In the genomic region with DNA sequence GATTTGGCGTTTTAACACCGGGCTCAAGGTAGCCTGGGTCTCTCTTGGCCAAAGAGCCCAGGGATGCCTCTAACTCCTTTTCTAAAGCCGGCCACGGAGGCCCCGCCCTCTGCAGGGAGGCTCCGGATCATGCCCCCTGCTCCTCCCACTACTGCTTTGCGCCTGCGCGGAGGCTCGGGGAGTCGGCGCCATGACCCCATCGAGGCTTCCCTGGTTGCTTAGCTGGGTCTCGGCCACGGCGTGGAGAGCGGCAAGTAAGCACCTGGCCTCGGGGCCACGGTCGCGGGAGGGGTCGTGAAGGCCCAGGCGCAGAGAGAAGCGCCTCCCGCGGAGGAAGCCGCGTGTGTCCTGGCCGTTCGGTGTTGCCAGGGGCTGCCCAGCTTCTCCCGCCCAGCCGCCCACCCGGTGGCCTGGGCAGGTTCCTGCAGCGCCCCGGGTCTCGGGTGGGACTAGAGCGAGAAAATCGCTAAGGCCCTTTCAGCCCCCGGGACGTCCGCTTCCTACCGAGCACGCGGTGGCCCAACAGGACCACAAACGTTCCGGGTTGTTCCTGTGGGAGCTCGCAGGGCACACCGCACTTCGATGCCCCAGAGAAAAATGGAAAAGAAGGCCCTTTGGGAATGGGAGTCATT, we compare ENCODE assay signal across 8 cellular contexts. TPM values are rescaled to one million over a fixed set of nuclear protein-coding genes. Genes with fewer than 3 reads are reported as not detected.
DNase-seq lines count a peak whose midpoint lies in the region; ATAC-seq, FAIRE-seq and TF ChIP-seq lines count a peak whose summit lies in the region.

Gene SDHAF4 (plus strand): TSS at position 180 of the 632 bp plus-strand sequence. CDS start 11 bp downstream, at position 191.

- peak; percentile 19 for FAIRE-seq in H1 (lab: Jason Lieb, UNC)

- peak within 1 kb of the TSS; percentile 65 for H3K4ac ChIP-seq in H1 (replicated peaks; ENCODE audit: insufficient read length, low read depth, low read length)
- H3K4ac ChIP-seq in mesendoderm (ENCODE audit: low read depth, low read length), result peak within 1 kb of the TSS; percentile 28

- no peak within 1 kb of the TSS for H3K23ac ChIP-seq in H1 (ENCODE audit: insufficient read length)
- H3K23ac ChIP-seq in mesendoderm (ENCODE audit: low read length), result no peak within 1 kb of the TSS

- peak; percentile 94 to 96 for DNase-seq in Caco-2
- peak; percentile 80 for DNase-seq in HT1080 (ENCODE audit: low read depth)
- peak; percentile 76 to 81 for DNase-seq in NOMO-1 (lab: John Stamatoyannopoulos, UW; ENCODE audit: unreplicated experiment in 2 of 2)
- DNase-seq in activated CD8-positive, alpha-beta memory T cell treated with anti-CD3 and anti-CD28 coated beads for 48 hours (ENCODE audit: low read depth in 2 of 3, low spot score in 2 of 3), result peak; percentile 78 to 81 (median 78)
- DNase-seq in H1 (ENCODE audit: low read depth in 1 of 2, low spot score in 2 of 2), result peak; percentile 78 to 97
- DNase-seq in mesendoderm, result peak; percentile 93
- DNase-seq in stimulated activated CD8-positive, alpha-beta memory T cell treated with anti-CD3 and anti-CD28 coated beads, Interleukin-12 subunit alpha, Interleukin-12 subunit beta, amount 100 ng/mL, for 4 hours (ENCODE audit: low read depth), result peak; percentile 91

- H3K27me3 Mint-ChIP-seq in Caco-2 (ENCODE audit: insufficient read depth, unreplicated experiment), result no peaks in the 10 kb centered on the region

- H3K4me3 ChIP-seq in Caco-2 (ENCODE audit: low read depth, low read length) (peak within 1 kb of the TSS; percentile 90), H1 (ENCODE audit: extremely low read depth in 1 of 4, insufficient read depth in 2 of 4, low read depth in 3 of 4, low read length in 4 of 4) (peak within 1 kb of the TSS; percentile 76 to 93 (median 88)), mesendoderm (ENCODE audit: low read length) (peak within 1 kb of the TSS; percentile 31)

- no peaks in the 10 kb centered on the region for H4K20me1 ChIP-seq in H1 (replicated peaks in 1 of 2; ENCODE audit: control insufficient read depth in 1 of 2, insufficient read depth in 2 of 2, low read length in 2 of 2)

- H4K8ac ChIP-seq in H1 (ENCODE audit: extremely low read depth, insufficient read depth, low read length), result peak within 1 kb of the TSS; percentile 99
- H4K8ac ChIP-seq in mesendoderm (ENCODE audit: low read depth, low read length), result peak within 1 kb of the TSS; percentile 16

- no peaks in the 10 kb centered on the region for H3K4me1 Mint-ChIP-seq in Caco-2 (ENCODE audit: low read depth, unreplicated experiment)

- no TSS peak for BruUV-seq in Caco-2 (replicated peaks; lab: Mats Ljungman, UMichigan)

- peak within 1 kb of the TSS; percentile 84; the same call in 1 of the 2 replicates for H2BK5ac ChIP-seq in H1 (ENCODE audit: low read depth, low read length)
- no peak within 1 kb of the TSS for H2BK5ac ChIP-seq in mesendoderm (ENCODE audit: low read length)

- H2AFZ ChIP-seq in H1 (ENCODE audit: low read length), result peak within 1 kb of the TSS; percentile 100

- H3K14ac ChIP-seq in H1 (ENCODE audit: insufficient read length), result no peak within 1 kb of the TSS

- H4K5ac ChIP-seq in H1 (ENCODE audit: insufficient read length, low read depth, low read length) (peak within 1 kb of the TSS; percentile 74), mesendoderm (ENCODE audit: low read length) (no peak within 1 kb of the TSS)

- H3K4me3 Mint-ChIP-seq in Caco-2 (ENCODE audit: unreplicated experiment), result peak within 1 kb of the TSS; percentile 84

- H3K9me3 ChIP-seq in Caco-2, result no peaks in the 10 kb centered on the region
- no peaks in the 10 kb centered on the region for H3K9me3 ChIP-seq in H1 (ENCODE audit: insufficient read depth in 2 of 2, low read depth in 1 of 2, low read length in 1 of 2)

- 0 out of 4 replicates have a peak, but pooled peaks of 1 of the 2 experiments have one; percentile 1 for TF ChIP-seq RAD21 in H1 (IDR thresholded peaks at IDR 0.05 in 1 of 2, conservative IDR thresholded peaks at IDR 0.05 in 1 of 2; ENCODE audit: low read depth in 2 of 2, low read length in 2 of 2)

- peak within 1 kb of the TSS; percentile 78 for H4K91ac ChIP-seq in H1 (replicated peaks; ENCODE audit: insufficient read length, low read length)

- peak within 1 kb of the TSS; percentile 91 for H3K27ac ChIP-seq in H1 (ENCODE audit: low read depth, low read length)
- peak within 1 kb of the TSS; percentile 32 for H3K27ac ChIP-seq in mesendoderm (ENCODE audit: low read depth, low read length)

- H3K79me2 ChIP-seq in H1 (ENCODE audit: control insufficient read depth in 1 of 2, insufficient read depth in 2 of 2, low read length in 2 of 2) (peaks cover 0 to 10% of the 10 kb centered on the region in 2 experiments; a peak in 1 of 4 replicates), mesendoderm (ENCODE audit: control insufficient read depth, insufficient read depth, low read length) (no peaks in the 10 kb centered on the region)

- H2BK20ac ChIP-seq in H1 (ENCODE audit: low read length), result no peak within 1 kb of the TSS

- peaks cover 8% of the 10 kb centered on the region; the same call in 1 of the 2 replicates for H3K4me1 ChIP-seq in Caco-2
- H3K4me1 ChIP-seq in H1 (replicated peaks in 1 of 4; ENCODE audit: control insufficient read depth in 3 of 4, insufficient read depth in 4 of 4, low read length in 3 of 4), result peaks cover 0 to 6% (median 3%) of the 10 kb centered on the region in 4 experiments; a peak in 4 of 7 replicates
- H3K4me1 ChIP-seq in mesendoderm (ENCODE audit: control insufficient read depth, low read depth, low read length), result peaks cover 2% of the 10 kb centered on the region

- POLR2A ChIA-PET in Caco-2 (lab: Charles Lee), result interaction anchor here (1.5 to 1.9 kb wide), 3 partner anchors 10 to 101 kb away, joined by 3 to 13 read pairs (median 5); partner anchors contain the start of gene SMAP1
- POLR2A ChIA-PET in H1 (lab: Charles Lee; ENCODE audit: partially characterized antibody), result interaction anchor here (0.9 to 2.6 kb wide), 6 partner anchors 8 to 154 kb away, joined by 3 to 16 read pairs (median 3); partner anchors contain the start of genes FAM135A and SMAP1

- H3K79me1 ChIP-seq in H1 (ENCODE audit: low read depth, low read length) (no peaks in the 10 kb centered on the region), mesendoderm (ENCODE audit: low read length) (no peaks in the 10 kb centered on the region)

- H3K4me2 ChIP-seq in H1 (ENCODE audit: insufficient read depth in 1 of 2, low read depth in 2 of 2, low read length in 2 of 2), result peak within 1 kb of the TSS; percentile 40 to 80
- H3K4me2 ChIP-seq in mesendoderm (ENCODE audit: low read length), result peak within 1 kb of the TSS; percentile 13

- H2AK5ac ChIP-seq in H1 (ENCODE audit: low read depth, low read length) (no peak within 1 kb of the TSS), mesendoderm (ENCODE audit: low read length) (no peak within 1 kb of the TSS)

- H3K36me3 Mint-ChIP-seq in Caco-2 (ENCODE audit: insufficient read depth, unreplicated experiment), result peaks cover 14% of the 10 kb centered on the region

- H3K56ac ChIP-seq in H1 (replicated peaks; ENCODE audit: insufficient read length, low read depth, low read length) (peak within 1 kb of the TSS; percentile 84), mesendoderm (ENCODE audit: low read length) (peak within 1 kb of the TSS; percentile 90)

- H2BK15ac ChIP-seq in H1 (ENCODE audit: low read length), result no peak within 1 kb of the TSS
- H2BK15ac ChIP-seq in mesendoderm (replicated peaks; ENCODE audit: low read depth), result no peak within 1 kb of the TSS

- ATAC-seq in GM21367 (IDR thresholded peaks at IDR 0.05; ENCODE audit: unreplicated experiment), result peak; percentile 98

- CTCF ChIA-PET in Caco-2 (lab: Charles Lee) (interaction anchor here (0.9 to 1.1 kb wide), 4 partner anchors 19 to 389 kb away, joined by 3 to 5 read pairs (median 4); no protein-coding TSS in a partner anchor), H1 (lab: Charles Lee; ENCODE audit: partially characterized antibody) (interaction anchor here (0.6 to 2.0 kb wide), 5 partner anchors 97 to 943 kb away, joined by 3 to 6 read pairs (median 3); no protein-coding TSS in a partner anchor)

- peak within 1 kb of the TSS; percentile 75 for H3K27ac Mint-ChIP-seq in Caco-2 (ENCODE audit: unreplicated experiment)

- no peak for TF ChIP-seq CTCF in Caco-2 (IDR thresholded peaks at IDR 0.05; ENCODE audit: insufficient read depth in 1 of 2, low read depth in 1 of 2, low read length in 1 of 2, severe bottlenecking in 1 of 2, unreplicated experiment in 1 of 2)
- no peak for TF ChIP-seq CTCF in H1 (IDR thresholded peaks at IDR 0.05; ENCODE audit: control extremely low read depth in 1 of 3, insufficient read depth in 1 of 3, low read depth in 1 of 3, low read length in 3 of 3)

- H3K18ac ChIP-seq in H1 (ENCODE audit: extremely low read depth, low read length), result peak within 1 kb of the TSS; percentile 99
- peak within 1 kb of the TSS; percentile 82 for H3K18ac ChIP-seq in mesendoderm (ENCODE audit: low read length)

- WGBS in H1 (ENCODE audit: extremely low coverage in 1 of 2, insufficient coverage in 1 of 2, insufficient read length in 1 of 2, insufficient replicate concordance in 2 of 2, low coverage in 1 of 2, low lambda C conversion rate in 2 of 2, missing lambda C conversion rate in 1 of 2), 2 experiments, result 1% methylated on average over 46 of the region's 49 CpGs; no CpG with 5 or more reads in 1 of the 2 experiments
- no CpG with 5 or more reads among the region's 49 CpGs for WGBS in mesendoderm (ENCODE audit: extremely low coverage, insufficient coverage, low lambda C conversion rate)

- peak; percentile 86 to 97 for TF ChIP-seq POLR2A in H1 (IDR thresholded peaks at IDR 0.05; ENCODE audit: control extremely low read depth in 1 of 2, low read depth in 2 of 2, low read length in 2 of 2)

- H3K27me3 ChIP-seq in Caco-2 (replicated peaks; ENCODE audit: control insufficient read depth, insufficient read depth, low read length) (no peaks in the 10 kb centered on the region), H1 (replicated peaks in 1 of 4; ENCODE audit: control insufficient read depth in 3 of 4, extremely low read depth in 1 of 4, insufficient read depth in 3 of 4, low read length in 3 of 4) (no peaks in the 10 kb centered on the region), mesendoderm (ENCODE audit: insufficient read depth, low read length, poor library complexity) (no peaks in the 10 kb centered on the region)

- H3K36me3 ChIP-seq in Caco-2 (ENCODE audit: control insufficient read depth, insufficient read depth, low read length) (no peaks in the 10 kb centered on the region), H1 (ENCODE audit: control insufficient read depth in 2 of 4, insufficient read depth in 4 of 4, low read length in 3 of 4) (peaks cover 0 to 15% (median 1%) of the 10 kb centered on the region in 4 experiments; a peak in 3 of 8 replicates), mesendoderm (ENCODE audit: control insufficient read depth, insufficient read depth, low read length) (no peaks in the 10 kb centered on the region)

- no peaks in the 10 kb centered on the region for H3K23me2 ChIP-seq in H1 (ENCODE audit: low read depth, low read length)

- no peak within 1 kb of the TSS for H2BK12ac ChIP-seq in H1 (ENCODE audit: low read depth, low read length)

- no peak for TF ChIP-seq EP300 in H1 (IDR thresholded peaks at IDR 0.05; ENCODE audit: borderline replicate concordance in 1 of 2, low read depth in 2 of 2, low read length in 2 of 2)

- peak within 1 kb of the TSS; percentile 52 for H2BK120ac ChIP-seq in H1 (replicated peaks; ENCODE audit: low read depth, low read length)
- H2BK120ac ChIP-seq in mesendoderm (ENCODE audit: low read depth, low read length), result no peak within 1 kb of the TSS

- peak within 1 kb of the TSS; percentile 85 to 97 (median 94) for H3K9ac ChIP-seq in H1 (replicated peaks in 1 of 4; ENCODE audit: extremely low read depth in 1 of 4, low read depth in 3 of 4, low read length in 3 of 4)
- peak within 1 kb of the TSS; percentile 77 for H3K9ac ChIP-seq in mesendoderm (ENCODE audit: low read length)

- H3K9me3 Mint-ChIP-seq in Caco-2 (ENCODE audit: unreplicated experiment), result no peaks in the 10 kb centered on the region

- intact Hi-C loops in Caco-2 (cut with micrococcal nuclease; ENCODE audit: unreplicated experiment), result loop anchor here (1.0 to 2.0 kb wide), 2 partner anchors 102 to 119 kb away; no protein-coding TSS in a partner anchor

RNA-seq across cellular contexts. Expression of gene SDHAF4, which starts in this region (rescaled TPM):
- total RNA-seq in Caco-2 (2022), result 8.4 and 10.9 TPM in 2 replicates
- total RNA-seq in HT1080 (2014; rRNA removed; shearing (Covaris generic)), result 3.0 and 3.3 TPM in 2 replicates
- polyA plus RNA-seq in HT1080 (2015; cell fraction: cytosol; rRNA removed), result 11.6 and 17.6 TPM in 2 replicates
- polyA plus RNA-seq in HT1080 (2015; cell fraction: nucleus; rRNA removed), result 6.4 and 11.6 TPM in 2 replicates
- total RNA-seq in H1 (2021; fragmentation: NEBNext Ultra II Directional; extraction: Animal tissue kit (Norgen Biotek cat#: 25700)), result 14.8 and 14.9 TPM in 2 replicates
- polyA plus RNA-seq in H1 (2011; rRNA removed), result 9.8 and 10.4 TPM in 2 replicates
- 15.8 TPM for polyA plus RNA-seq in H1 (2011; cell fraction: cytosol; rRNA removed)
- polyA plus RNA-seq in H1 (2011; cell fraction: nucleus; rRNA removed), result 8.6 TPM
- polyA plus RNA-seq in H1 (2012, experiment 1 of 2), result 16.1 to 23.2 TPM (median 18.4 TPM) in 4 replicates
- polyA plus RNA-seq in H1 (2012, experiment 2 of 2), result 31.3 TPM
- polyA plus RNA-seq in H1 (2013, experiment 1 of 2), result 25.6 TPM
- 24.3 TPM for polyA plus RNA-seq in H1 (2013, experiment 2 of 2)
- polyA minus RNA-seq in H1 (2011; rRNA and poly(A)+ RNA removed), result 2.6 and 3.1 TPM in 2 replicates
- 7.7 TPM for polyA minus RNA-seq in H1 (2011; cell fraction: cytosol; rRNA and poly(A)+ RNA removed)
- polyA minus RNA-seq in H1 (2011; cell fraction: nucleus; rRNA and poly(A)+ RNA removed), result 11.9 TPM
- polyA plus RNA-seq in mesendoderm (2013, experiment 1 of 2), result 10.5 TPM
- polyA plus RNA-seq in mesendoderm (2013, experiment 2 of 2), result 11.7 TPM

Comparison
In these comparisons a context has a peak if more than half of its experiments do, and no peak if none do; other contexts are left out.
1. Peak in every context shown above with its lines: DNase-seq, ATAC-seq, H3K4me3 ChIP-seq and H3K27ac ChIP-seq.
2. H3K4me3 ChIP-seq: peak in every context shown above with its lines; median percentile 90 in Caco-2; 88 in H1; 31 in mesendoderm.